ENCODE assay signal across 1 cellular context in genomic region chr2:118146315-118147283, GRCh38.
TF ChIP-seq lines count a peak whose summit lies in the region.

No MANE protein-coding gene starts in this region.

TF ChIP-seq in HepG2, 621 proteins besides CTCF, POLR2A, EP300 and RAD21 (continues in another document):
- no peak for TF ChIP-seq ZNF609 (CRISPR knock-in tag; IDR thresholded peaks at IDR 0.05; ENCODE audit: borderline replicate concordance)
- 0 out of 2 replicates have a peak, but pooled peaks have one; percentile 15 for TF ChIP-seq ZHX1 (CRISPR knock-in tag; IDR thresholded peaks at IDR 0.05; ENCODE audit: low read depth)
- TF ChIP-seq ZNF784 (CRISPR knock-in tag; IDR thresholded peaks at IDR 0.05; ENCODE audit: borderline replicate concordance) = no peak
- no peak for TF ChIP-seq ZNF225 (CRISPR knock-in tag; IDR thresholded peaks at IDR 0.05)
- no peak for TF ChIP-seq ZNF276 (CRISPR knock-in tag; IDR thresholded peaks at IDR 0.05; ENCODE audit: low read depth)
- no peak for TF ChIP-seq KLF16 (CRISPR knock-in tag; IDR thresholded peaks at IDR 0.05)
- TF ChIP-seq BHLHE40 (IDR thresholded peaks at IDR 0.05; ENCODE audit: low read length) = no peak
- TF ChIP-seq DMTF1 (CRISPR knock-in tag; IDR thresholded peaks at IDR 0.05) = no peak
- TF ChIP-seq CCAR2 (optimal IDR thresholded peaks at IDR 0.05; ENCODE audit: low read depth, low read length) = no peak
- peak; percentile 14; the same call in 1 of the 2 replicates for TF ChIP-seq YEATS2 (CRISPR knock-in tag; IDR thresholded peaks at IDR 0.05; ENCODE audit: borderline replicate concordance)
- TF ChIP-seq FOXA3 (CRISPR knock-in tag; IDR thresholded peaks at IDR 0.05) = no peak
- TF ChIP-seq ERF (CRISPR knock-in tag; IDR thresholded peaks at IDR 0.05) = peak; percentile 16; the same call in 1 of the 2 replicates
- TF ChIP-seq ZNF709 (CRISPR knock-in tag; IDR thresholded peaks at IDR 0.05) = no peak
- no peak for TF ChIP-seq ARHGAP35 (CRISPR knock-in tag; IDR thresholded peaks at IDR 0.05; ENCODE audit: borderline replicate concordance)
- no peak for TF ChIP-seq SRSF9 (IDR thresholded peaks at IDR 0.05; ENCODE audit: borderline replicate concordance, insufficient read depth, low read depth, low read length, poor library complexity, severe bottlenecking)
- no peak; the same call in 1 of the 2 replicates for TF ChIP-seq PHF20 (CRISPR knock-in tag; IDR thresholded peaks at IDR 0.05)
- no peak for TF ChIP-seq RORA (CRISPR knock-in tag; IDR thresholded peaks at IDR 0.05)
- no peak for TF ChIP-seq NR2F6 (IDR thresholded peaks at IDR 0.05)
- TF ChIP-seq NR2F6 (CRISPR knock-in tag; IDR thresholded peaks at IDR 0.05) = no peak
- TF ChIP-seq CENPT (CRISPR knock-in tag; IDR thresholded peaks at IDR 0.05; ENCODE audit: low read depth) = no peak
- TF ChIP-seq ZNF776 (CRISPR knock-in tag; IDR thresholded peaks at IDR 0.05) = no peak
- TF ChIP-seq FOXO4 (CRISPR knock-in tag; conservative IDR thresholded peaks at IDR 0.05) = no peak
- TF ChIP-seq ZNF773 (CRISPR knock-in tag; IDR thresholded peaks at IDR 0.05; ENCODE audit: borderline replicate concordance) = no peak
- TF ChIP-seq ZMYM2 (CRISPR knock-in tag; IDR thresholded peaks at IDR 0.05) = peak; percentile 84; the same call in 1 of the 2 replicates
- TF ChIP-seq MXD1 (CRISPR knock-in tag; IDR thresholded peaks at IDR 0.05) = no peak
- no peak for TF ChIP-seq IKZF1 (IDR thresholded peaks at IDR 0.05)
- no peak; a peak in 1 of 4 replicates for TF ChIP-seq MAFK (conservative IDR thresholded peaks at IDR 0.05 in 1 of 2, IDR thresholded peaks at IDR 0.05 in 1 of 2; ENCODE audit: low read length in 2 of 2)
- no peak for TF ChIP-seq ZNF549 (CRISPR knock-in tag; IDR thresholded peaks at IDR 0.05)
- no peak for TF ChIP-seq ZNF430 (CRISPR knock-in tag; IDR thresholded peaks at IDR 0.05)
- TF ChIP-seq ZNF768 (CRISPR knock-in tag; IDR thresholded peaks at IDR 0.05) = no peak
- TF ChIP-seq TRIM22 (IDR thresholded peaks at IDR 0.05) = no peak
- TF ChIP-seq RCOR2 (CRISPR knock-in tag; IDR thresholded peaks at IDR 0.05) = peak; percentile 36; the same call in 1 of the 2 replicates
- no peak for TF ChIP-seq ELF4 (CRISPR knock-in tag; IDR thresholded peaks at IDR 0.05; ENCODE audit: borderline replicate concordance)
- no peak for TF ChIP-seq IRX3 (CRISPR knock-in tag; IDR thresholded peaks at IDR 0.05; ENCODE audit: borderline replicate concordance, low read depth)
- TF ChIP-seq PCBP1 (IDR thresholded peaks at IDR 0.05; ENCODE audit: borderline replicate concordance, low read depth, low read length) = no peak
- no peak for TF ChIP-seq SIN3A (IDR thresholded peaks at IDR 0.05; ENCODE audit: borderline replicate concordance, low read depth, low read length)
- TF ChIP-seq SALL1 (CRISPR knock-in tag; IDR thresholded peaks at IDR 0.05) = peak; percentile 61
- TF ChIP-seq E2F2 (CRISPR knock-in tag; IDR thresholded peaks at IDR 0.05; ENCODE audit: borderline replicate concordance) = no peak
- no peak for TF ChIP-seq ZNF564 (CRISPR knock-in tag; IDR thresholded peaks at IDR 0.05)
- TF ChIP-seq CREBL2 (CRISPR knock-in tag; IDR thresholded peaks at IDR 0.05; ENCODE audit: borderline replicate concordance) = no peak
- no peak for TF ChIP-seq ETV6 (CRISPR knock-in tag; conservative IDR thresholded peaks at IDR 0.05)
- no peak for TF ChIP-seq KLF6 (CRISPR knock-in tag; IDR thresholded peaks at IDR 0.05)
- TF ChIP-seq EEA1 (CRISPR knock-in tag; IDR thresholded peaks at IDR 0.05; ENCODE audit: borderline replicate concordance) = no peak
- no peak for TF ChIP-seq ZNF101 (CRISPR knock-in tag; IDR thresholded peaks at IDR 0.05; ENCODE audit: borderline replicate concordance, low read depth)
- no peak for TF ChIP-seq SRSF1 (optimal IDR thresholded peaks at IDR 0.05; ENCODE audit: low read depth, low read length)
- TF ChIP-seq ELF1 (CRISPR knock-in tag; IDR thresholded peaks at IDR 0.05) = no peak
- TF ChIP-seq ZNF331 (CRISPR knock-in tag; IDR thresholded peaks at IDR 0.05) = no peak
- no peak for TF ChIP-seq CREB1 (IDR thresholded peaks at IDR 0.05)
- TF ChIP-seq CREB1 (CRISPR knock-in tag; IDR thresholded peaks at IDR 0.05) = peak; percentile 43; the same call in 1 of the 2 replicates
- TF ChIP-seq HNF4A (CRISPR knock-in tag; IDR thresholded peaks at IDR 0.05) = peak; percentile 51; the same call in 1 of the 2 replicates
- peak; percentile 56; the same call in 1 of the 2 replicates for TF ChIP-seq ZBTB42 (CRISPR knock-in tag; IDR thresholded peaks at IDR 0.05)
- TF ChIP-seq CCDC6 (CRISPR knock-in tag; IDR thresholded peaks at IDR 0.05) = peak; percentile 35; the same call in 1 of the 2 replicates
